14 cellular contexts compared by ENCODE assay signal in genomic region chr22:25567305-25567704, GRCh38. TPM values are rescaled to one million over a fixed set of nuclear protein-coding genes. Genes with fewer than 3 reads are reported as not detected.
DNase-seq lines count a peak whose midpoint lies in the region; ATAC-seq, FAIRE-seq and TF ChIP-seq lines count a peak whose summit lies in the region.
"Had no signal": no experiment of that assay in that cellular context is flagged by ENCODE, and none has a peak within 500 bp of the region (broad histone marks: within the 10 kb centered on the region; RNA-seq: fewer than 3 reads in every experiment).

No MANE protein-coding gene starts in this region.

- peaks cover 0 to 2% (median 0%) of the 10 kb centered on the region in 3 donors for H3K27me3 Mint-ChIP-seq in CD14-positive monocyte (ENCODE audit: low read depth in 3 of 3)

- no peak for TF ChIP-seq POLR2A in GM12892 (IDR thresholded peaks at IDR 0.05; ENCODE audit: low read depth, low read length)

- H3K9ac ChIP-seq in keratinocyte (ENCODE audit: control insufficient read depth, extremely low read depth, insufficient read depth, low read length) = no peak overlapping the region

- in situ Hi-C loops in SK-MEL-5 (cut with HindIII; ENCODE audit: low pct_unique_long_range_greater_than_20kb, low sequenced_read_pairs) = no loop called here

- H2AFZ ChIP-seq in keratinocyte (ENCODE audit: control insufficient read depth, low read length) = no peak overlapping the region

- H3K36me3 Mint-ChIP-seq in CD14-positive monocyte = peaks cover 10 to 16% of the 10 kb centered on the region in 2 donors
- H3K36me3 Mint-ChIP-seq: mesothelial cell of epicardium had no signal

- H3K4me1 ChIP-seq in keratinocyte (ENCODE audit: control insufficient read depth, extremely low read depth, insufficient read depth, low read length) = peaks cover 17% of the 10 kb centered on the region

- no peaks in the 10 kb centered on the region for H3K9me1 ChIP-seq in keratinocyte (ENCODE audit: control insufficient read depth, extremely low read depth, insufficient read depth, low read length)

- intact Hi-C loops in CD14-positive monocyte (cut with micrococcal nuclease) = no loop called here

- H3K9me3 ChIP-seq in keratinocyte (ENCODE audit: control insufficient read depth, low read depth, low read length) = no peaks in the 10 kb centered on the region

- H3K4me3 Mint-ChIP-seq in CD14-positive monocyte = peak overlapping the region; percentile 95 to 99
- H3K4me3 Mint-ChIP-seq: activated naive CD4-positive, alpha-beta T cell treated with anti-CD3 and anti-CD28 coated beads for 36 hours; mesothelial cell of epicardium had no signal

- peak; percentile 96 for FAIRE-seq in GM12892 (lab: Jason Lieb, UNC)
- peak; percentile 13 for FAIRE-seq in keratinocyte (lab: Jason Lieb, UNC)
- FAIRE-seq: small intestine had no signal

- ATAC-seq in GM19324 (IDR thresholded peaks at IDR 0.05; ENCODE audit: low FRiP score, unreplicated experiment) (no peak), HG02642 (IDR thresholded peaks at IDR 0.05; ENCODE audit: poor library complexity, unreplicated experiment) (no peak), HG03108 (IDR thresholded peaks at IDR 0.05; ENCODE audit: unreplicated experiment) (no peak)
- ATAC-seq: activated CD4-positive, CD25-positive, alpha-beta regulatory T cell treated with anti-CD3 and anti-CD28 coated beads, Interleukin-2, amount 50 U/mL, for 24 hours had no signal

- H3K4me3 ChIP-seq in keratinocyte (ENCODE audit: control insufficient read depth in 2 of 3, extremely low read depth in 1 of 3, insufficient read depth in 2 of 3, low read depth in 1 of 3, low read length in 3 of 3) = no peak overlapping the region

- H3K27ac ChIP-seq in keratinocyte (ENCODE audit: control insufficient read depth, insufficient read depth, low read length) = no peak overlapping the region

- no peaks in the 10 kb centered on the region for H3K36me3 ChIP-seq in keratinocyte (ENCODE audit: control insufficient read depth in 2 of 2, extremely low read depth in 1 of 2, insufficient read depth in 2 of 2, low read length in 2 of 2)

- dilution Hi-C loops in keratinocyte (cut with MboI; ENCODE audit: extremely low pct_ligation_motif_present, low sequenced_read_pairs) = no loop called here

- H3K27me3 ChIP-seq in keratinocyte (ENCODE audit: control insufficient read depth, extremely low read depth, insufficient read depth, low read length) = no peaks in the 10 kb centered on the region

- no peak for DNase-seq in CD14-positive monocyte (ENCODE audit: low spot score)
- DNase-seq in GM12892 (ENCODE audit: insufficient read length) = no peak
- DNase-seq in SK-MEL-5 (ENCODE audit: low read depth, low spot score) = peak; percentile 20
- no peak for DNase-seq in keratinocyte (ENCODE audit: low read depth, low spot score)
- DNase-seq in dermis blood vessel endothelial cell = no peak
- DNase-seq: activated naive CD4-positive, alpha-beta T cell treated with anti-CD3 and anti-CD28 coated beads for 36 hours; H9; NCI-H1436; small intestine had no signal

- no peak overlapping the region for H3K4me2 ChIP-seq in keratinocyte (ENCODE audit: control insufficient read depth, extremely low read depth, insufficient read depth, low read depth, low read length)

- H3K4me1 Mint-ChIP-seq in CD14-positive monocyte = peaks cover 78% of the 10 kb centered on the region

- peak overlapping the region; percentile 90 to 98 (median 97) for H3K27ac Mint-ChIP-seq in CD14-positive monocyte
- H3K27ac Mint-ChIP-seq: activated naive CD4-positive, alpha-beta T cell treated with anti-CD3 and anti-CD28 coated beads for 36 hours; H9; mesothelial cell of epicardium had no signal

- TF ChIP-seq CTCF in CD14-positive monocyte (IDR thresholded peaks at IDR 0.05) (no peak), keratinocyte (optimal IDR thresholded peaks at IDR 0.05 in 1 of 3, IDR thresholded peaks at IDR 0.05 in 1 of 3, conservative IDR thresholded peaks at IDR 0.05 in 1 of 3; ENCODE audit: extremely low read depth in 1 of 3, insufficient read depth in 2 of 3, low read length in 3 of 3) (peak in 2 of 3 experiments; percentile 16 to 26)

- H4K20me1 ChIP-seq in keratinocyte (ENCODE audit: control insufficient read depth, extremely low read depth, insufficient read depth, low read length) = no peaks in the 10 kb centered on the region

- H3K79me2 ChIP-seq in keratinocyte (ENCODE audit: control insufficient read depth, insufficient read depth, low read length) = peaks cover 8% of the 10 kb centered on the region

- H3K9me3 Mint-ChIP-seq in CD14-positive monocyte = peaks cover 0 to 3% (median 0%) of the 10 kb centered on the region in 7 donors
- H3K9me3 Mint-ChIP-seq: activated naive CD4-positive, alpha-beta T cell treated with anti-CD3 and anti-CD28 coated beads for 36 hours; H9; mesothelial cell of epicardium had no signal

RNA-seq across cellular contexts. Expression of gene GRK3, which starts 2.8 kb away (rescaled TPM):
- polyA plus RNA-seq in CD14-positive monocyte (1 to 10 TPM; 8.3 to 9.6 TPM), keratinocyte (6.0 to 8.1 TPM (median 6.3 TPM) in 3 replicates)
- 14.4 TPM for polyA plus RNA-seq in GM12892 (2012; ENCODE audit: missing spikeins)
- 15.0 and 17.0 TPM in 2 replicates for total RNA-seq in SK-MEL-5 (2014; rRNA removed; shearing (Covaris generic))
- polyA plus RNA-seq in SK-MEL-5 (2015; cell fraction: cytosol; rRNA removed) = 9.2 and 10.1 TPM in 2 replicates
- 7.2 and 9.8 TPM in 2 replicates for polyA plus RNA-seq in SK-MEL-5 (2015; cell fraction: nucleus; rRNA removed)
- 8.9 TPM for polyA plus RNA-seq in keratinocyte (2011; ENCODE audit: low read depth)
- 4.5 and 8.4 TPM in 2 replicates for polyA plus RNA-seq in keratinocyte (2011; cell fraction: cytosol; rRNA removed)
- 6.7 and 7.4 TPM in 2 replicates for polyA plus RNA-seq in keratinocyte (2011; cell fraction: nucleus; rRNA removed)
- 3.0 and 7.2 TPM in 2 replicates for polyA plus RNA-seq in keratinocyte (2012; ENCODE audit: low replicate concordance)
- polyA minus RNA-seq in keratinocyte = 6.3 to 9.6 TPM (median 6.8 TPM) in 3 replicates
- polyA minus RNA-seq in keratinocyte (2011; cell fraction: cytosol; rRNA and poly(A)+ RNA removed) = 6.5 TPM
- polyA minus RNA-seq in keratinocyte (2011; cell fraction: nucleus; rRNA and poly(A)+ RNA removed) = 4.9 and 9.6 TPM in 2 replicates
- 0.51 and 0.93 TPM in 2 replicates for total RNA-seq in dermis blood vessel endothelial cell
